Comparison of ENCODE assay signal across 24 cellular contexts in genomic region chr18:7662866-7663265, GRCh38.
"Had no signal": no experiment of that assay in that cellular context is flagged by ENCODE, and none has a peak within 500 bp of the region (broad histone marks: within the 10 kb centered on the region; RNA-seq: fewer than 3 reads in every experiment).

No MANE protein-coding gene starts in this region.

- H3K27me3 Mint-ChIP-seq: activated naive CD8-positive, alpha-beta T cell treated with anti-CD3 and anti-CD28 coated beads, Interleukin-2, amount 10 ng/mL, durations not matched to agents 7 days and 5 days; T-helper 17 cell had no signal

- FAIRE-seq: K562, RCC 7860 had no signal

- H3K4me3 Mint-ChIP-seq: activated CD8-positive, alpha-beta T cell treated with anti-CD3 and anti-CD28 coated beads, Interleukin-2, amount 10 ng/mL, durations not matched to agents 7 days and 5 days; activated naive CD8-positive, alpha-beta T cell treated with anti-CD3 and anti-CD28 coated beads, Interleukin-2, amount 10 ng/mL, durations not matched to agents 7 days and 5 days; T-helper 17 cell; WTC11 had no signal

- H3K27ac Mint-ChIP-seq: activated CD8-positive, alpha-beta T cell treated with anti-CD3 and anti-CD28 coated beads, Interleukin-2, amount 10 ng/mL, durations not matched to agents 7 days and 5 days; activated naive CD8-positive, alpha-beta T cell treated with anti-CD3 and anti-CD28 coated beads, Interleukin-2, amount 10 ng/mL, durations not matched to agents 7 days and 5 days; T-helper 17 cell; WTC11 had no signal

- DNase-seq: activated CD4-positive, alpha-beta T cell treated with anti-CD3 and anti-CD28 coated beads for 48 hours; activated CD4-positive, alpha-beta T cell treated with anti-CD3 and anti-CD28 coated beads, Interleukin-2, amount 50 U/mL, for 4 hours; activated CD4-positive, CD25-positive, alpha-beta regulatory T cell treated with anti-CD3 and anti-CD28 coated beads, Interleukin-2, amount 50 U/mL, for 72 hours; activated CD8-positive, alpha-beta memory T cell treated with anti-CD3 and anti-CD28 coated beads, Interleukin-2, amount 50 U/mL, for 48 hours; activated CD8-positive, alpha-beta T cell treated with anti-CD3 and anti-CD28 coated beads, Interleukin-2, amount 10 ng/mL, durations not matched to agents 7 days and 5 days; activated naive CD4-positive, alpha-beta T cell treated with anti-CD3 and anti-CD28 coated beads, Interleukin-2, amount 50 U/mL, for 16 hours; activated naive CD8-positive, alpha-beta T cell treated with anti-CD3 and anti-CD28 coated beads, Interleukin-2, amount 10 ng/mL, durations not matched to agents 7 days and 5 days; activated T-cell treated with anti-CD3 and anti-CD28 coated beads, Interleukin-2, amount 50 U/mL, for 1 hour; aorta; Karpas-422; MM.1S; NCI-H1105; NCI-H1436; NCI-H187; NCI-H2081; NCI-H510A treated with DMSO at 0.1 percent for 48 hours; NCI-H69; PC-3; SIG-M5; T-helper 17 cell; T-helper 9 cell had no signal

- H3K36me3 Mint-ChIP-seq: activated naive CD8-positive, alpha-beta T cell treated with anti-CD3 and anti-CD28 coated beads, Interleukin-2, amount 10 ng/mL, durations not matched to agents 7 days and 5 days; WTC11 had no signal

- ATAC-seq: activated CD8-positive, alpha-beta T cell treated with anti-CD3 and anti-CD28 coated beads, Interleukin-2, amount 10 ng/mL, durations not matched to agents 7 days and 5 days; K562; PC-3; T-helper 17 cell; WTC11 had no signal

- H3K4me1 Mint-ChIP-seq: activated naive CD8-positive, alpha-beta T cell treated with anti-CD3 and anti-CD28 coated beads, Interleukin-2, amount 10 ng/mL, durations not matched to agents 7 days and 5 days; T-helper 17 cell had no signal

- H3K9me3 Mint-ChIP-seq: activated naive CD8-positive, alpha-beta T cell treated with anti-CD3 and anti-CD28 coated beads, Interleukin-2, amount 10 ng/mL, durations not matched to agents 7 days and 5 days; WTC11 had no signal

- H3K4me3 ChIP-seq: K562 had no signal
